ENCODE assay signal across 7 cellular contexts in genomic region chr10:30581779-30582380, GRCh38. TPM values are rescaled to one million over a fixed set of nuclear protein-coding genes. Genes with fewer than 3 reads are reported as not detected.
DNase-seq lines count a peak whose midpoint lies in the region; ATAC-seq, FAIRE-seq and TF ChIP-seq lines count a peak whose summit lies in the region.

No MANE protein-coding gene starts in this region.

- no peak for ATAC-seq in CD8-positive, alpha-beta T cell

- H3K9me3 ChIP-seq in CD8-positive, alpha-beta T cell (ENCODE audit: low read length): no peaks in the 10 kb centered on the region
- H3K9me3 ChIP-seq in PC-9 (ENCODE audit: insufficient read depth, low read depth): no peaks in the 10 kb centered on the region
- no peaks in the 10 kb centered on the region for H3K9me3 ChIP-seq in endothelial cell of umbilical vein (replicated peaks; ENCODE audit: control insufficient read depth, insufficient read depth, low read length)
- no peaks in the 10 kb centered on the region for H3K9me3 ChIP-seq in neural progenitor cell (ENCODE audit: low read depth)

- no peaks in the 10 kb centered on the region for H3K36me3 ChIP-seq in CD8-positive, alpha-beta T cell (ENCODE audit: insufficient read depth, low read length)
- H3K36me3 ChIP-seq in PC-9 (ENCODE audit: low read depth): no peaks in the 10 kb centered on the region
- no peaks in the 10 kb centered on the region for H3K36me3 ChIP-seq in endothelial cell of umbilical vein (ENCODE audit: control insufficient read depth in 2 of 2, extremely low read depth in 1 of 2, insufficient read depth in 2 of 2, low read length in 2 of 2)
- no peaks in the 10 kb centered on the region for H3K36me3 ChIP-seq in neural progenitor cell

- H3K79me2 ChIP-seq in PC-9 (ENCODE audit: low read depth) (no peaks in the 10 kb centered on the region), endothelial cell of umbilical vein (ENCODE audit: control insufficient read depth, insufficient read depth, low read length) (no peaks in the 10 kb centered on the region), neural progenitor cell (ENCODE audit: low read depth) (no peaks in the 10 kb centered on the region)

- H3K36me3 Mint-ChIP-seq in CD8-positive, alpha-beta T cell: no peaks in the 10 kb centered on the region
- no peaks in the 10 kb centered on the region for H3K36me3 Mint-ChIP-seq in neural progenitor cell

- H3K9me2 ChIP-seq in PC-9 (ENCODE audit: insufficient read depth): no peaks in the 10 kb centered on the region

- H3K9me1 ChIP-seq in endothelial cell of umbilical vein (replicated peaks; ENCODE audit: control insufficient read depth, extremely low read depth, insufficient read depth, low read length): no peaks in the 10 kb centered on the region

- TF ChIP-seq POLR2A in endothelial cell of umbilical vein (IDR thresholded peaks at IDR 0.05; ENCODE audit: low read depth, low read length): no peak

- intact Hi-C loops in CD8-positive, alpha-beta T cell (cut with DNase I, micrococcal nuclease): no loop called here
- intact Hi-C loops in PC-9 (cut with micrococcal nuclease; ENCODE audit: unreplicated experiment): loop anchor here (2.0 to 5.0 kb wide), 2 partner anchors 50 to 189 kb away; no protein-coding TSS in a partner anchor
- intact Hi-C loops in endothelial cell of umbilical vein (cut with micrococcal nuclease): loop anchor here (1.0 to 5.0 kb wide), 3 partner anchors 9 to 189 kb away; no protein-coding TSS in a partner anchor

- peaks cover 6% of the 10 kb centered on the region for H3K4me1 Mint-ChIP-seq in CD8-positive, alpha-beta T cell (ENCODE audit: low read depth)
- H3K4me1 Mint-ChIP-seq in neural progenitor cell: peaks cover 33% of the 10 kb centered on the region

- H3F3A ChIP-seq in PC-9 (ENCODE audit: insufficient read depth, low read depth) (peaks cover 10% of the 10 kb centered on the region; the same call in 1 of the 2 replicates), neural progenitor cell (ENCODE audit: low read depth) (peaks cover 16% of the 10 kb centered on the region)

- TF ChIP-seq CTCF in CD8-positive, alpha-beta T cell (IDR thresholded peaks at IDR 0.05): peak; percentile 94
- TF ChIP-seq CTCF in GM12872 (IDR thresholded peaks at IDR 0.05; ENCODE audit: insufficient read depth, low read depth, low read length) (peak; percentile 78), PC-9 (conservative IDR thresholded peaks at IDR 0.05) (peak; percentile 80), endothelial cell of umbilical vein (IDR thresholded peaks at IDR 0.05; ENCODE audit: extremely low read depth in 1 of 2, insufficient read depth in 1 of 2, low read depth in 1 of 2, low read length in 2 of 2) (peak; percentile 67 to 83), neural progenitor cell (IDR thresholded peaks at IDR 0.05) (peak; percentile 88)

- dilution Hi-C loops in endothelial cell of umbilical vein (cut with MboI; ENCODE audit: extremely low pct_ligation_motif_present, low sequenced_read_pairs): no loop called here

- H2AFZ ChIP-seq in PC-9: no peak overlapping the region
- no peak overlapping the region for H2AFZ ChIP-seq in endothelial cell of umbilical vein (ENCODE audit: low read depth, low read length)
- no peak overlapping the region for H2AFZ ChIP-seq in neural progenitor cell (replicated peaks)

- H3K4me3 Mint-ChIP-seq in CD8-positive, alpha-beta T cell: no peak overlapping the region
- H3K4me3 Mint-ChIP-seq in neural progenitor cell: no peak overlapping the region

- no peaks in the 10 kb centered on the region for H3K27me3 ChIP-seq in CD8-positive, alpha-beta T cell (ENCODE audit: insufficient read depth, low read length)
- no peaks in the 10 kb centered on the region for H3K27me3 ChIP-seq in PC-9 (ENCODE audit: insufficient read depth, low read depth)
- peaks cover 2 to 5% of the 10 kb centered on the region in 2 experiments for H3K27me3 ChIP-seq in endothelial cell of umbilical vein (ENCODE audit: control insufficient read depth in 2 of 2, insufficient read depth in 2 of 2, low read length in 2 of 2)
- H3K27me3 ChIP-seq in neural progenitor cell: no peaks in the 10 kb centered on the region

- H4K20me1 ChIP-seq in PC-9 (ENCODE audit: insufficient read depth): no peaks in the 10 kb centered on the region
- H4K20me1 ChIP-seq in endothelial cell of umbilical vein (replicated peaks; ENCODE audit: control insufficient read depth, extremely low read depth, insufficient read depth, low read length): no peaks in the 10 kb centered on the region
- no peaks in the 10 kb centered on the region for H4K20me1 ChIP-seq in neural progenitor cell (ENCODE audit: low read depth)

- H3K4me3 ChIP-seq in CD8-positive, alpha-beta T cell (ENCODE audit: low read depth, low read length): no peak overlapping the region
- H3K4me3 ChIP-seq in PC-9: no peak overlapping the region
- no peak overlapping the region for H3K4me3 ChIP-seq in endothelial cell of umbilical vein (replicated peaks in 1 of 3; ENCODE audit: insufficient read depth in 1 of 3, low read depth in 1 of 3, low read length in 3 of 3)
- H3K4me3 ChIP-seq in neural progenitor cell: no peak overlapping the region

- no peak overlapping the region for H3K27ac ChIP-seq in CD8-positive, alpha-beta T cell (ENCODE audit: low read depth, low read length)
- no peak overlapping the region for H3K27ac ChIP-seq in PC-9
- no peak overlapping the region for H3K27ac ChIP-seq in endothelial cell of umbilical vein (ENCODE audit: insufficient read depth, low read depth, low read length)
- no peak overlapping the region for H3K27ac ChIP-seq in neural progenitor cell
- no peak overlapping the region for H3K27ac ChIP-seq in caudate nucleus (ENCODE audit: low read depth, low read length)

- no peaks in the 10 kb centered on the region for H3K9me3 Mint-ChIP-seq in CD8-positive, alpha-beta T cell
- no peaks in the 10 kb centered on the region for H3K9me3 Mint-ChIP-seq in neural progenitor cell

- no TSS peak for BruUV-seq in PC-9 (replicated peaks; lab: Mats Ljungman, UMichigan)
- BruUV-seq in endothelial cell of umbilical vein (replicated peaks; lab: Mats Ljungman, UMichigan): no TSS peak

- H3K27ac Mint-ChIP-seq in CD8-positive, alpha-beta T cell: no peak overlapping the region
- H3K27ac Mint-ChIP-seq in neural progenitor cell: no peak overlapping the region

- CTCF ChIA-PET in CD8-positive, alpha-beta T cell (lab: Charles Lee): interaction anchor here (0.7 to 13.8 kb wide), 16 partner anchors 10 to 579 kb away, joined by 3 to 220 read pairs (median 4); no protein-coding TSS in a partner anchor
- CTCF ChIA-PET in PC-9 (lab: Charles Lee): interaction anchor here (0.6 to 0.8 kb wide), 3 partner anchors 106 to 633 kb away, joined by 3 read pairs; no protein-coding TSS in a partner anchor
- CTCF ChIA-PET in endothelial cell of umbilical vein (lab: Charles Lee): interaction anchor here (0.5 to 5.0 kb wide), 36 partner anchors 11 to 352 kb away, joined by 3 to 124 read pairs (median 4); no protein-coding TSS in a partner anchor

- POLR2A ChIA-PET in CD8-positive, alpha-beta T cell (lab: Charles Lee): no interaction called here
- POLR2A ChIA-PET in PC-9 (lab: Charles Lee; ENCODE audit: unreplicated experiment) (interaction anchor here (0.5 to 0.6 kb wide), 2 partner anchors 11 to 946 kb away, joined by 3 to 7 read pairs; no protein-coding TSS in a partner anchor), endothelial cell of umbilical vein (lab: Charles Lee) (no interaction called here)

- peak in 2 of 7 experiments; percentile 16 to 17 for DNase-seq in CD8-positive, alpha-beta T cell
- DNase-seq in PC-9 (peak in 1 of 2 experiments; percentile 29), endothelial cell of umbilical vein (ENCODE audit: low read depth, low spot score) (peak; percentile 70), neural progenitor cell (ENCODE audit: low spot score) (peak; percentile 52), middle frontal gyrus (ENCODE audit: extremely low spot score, low spot score) (no peak), caudate nucleus (lab: John Stamatoyannopoulos, UW) (no peak)

- no peak overlapping the region for H3K9ac ChIP-seq in endothelial cell of umbilical vein (replicated peaks; ENCODE audit: extremely low read depth, insufficient read depth, low read length)
- no peak overlapping the region for H3K9ac ChIP-seq in neural progenitor cell

- FAIRE-seq in endothelial cell of umbilical vein (lab: Jason Lieb, UNC): peak; percentile 57

- H3K27me3 Mint-ChIP-seq in CD8-positive, alpha-beta T cell (ENCODE audit: low read depth): no peaks in the 10 kb centered on the region
- peaks cover 12% of the 10 kb centered on the region for H3K27me3 Mint-ChIP-seq in neural progenitor cell (ENCODE audit: insufficient read depth, low read depth)

- H3K4me2 ChIP-seq in PC-9: no peak overlapping the region
- no peak overlapping the region for H3K4me2 ChIP-seq in endothelial cell of umbilical vein (ENCODE audit: insufficient read depth, low read length)
- H3K4me2 ChIP-seq in neural progenitor cell: no peak overlapping the region

- no peaks in the 10 kb centered on the region for H3K4me1 ChIP-seq in CD8-positive, alpha-beta T cell (ENCODE audit: insufficient read depth, low read length)
- H3K4me1 ChIP-seq in PC-9 (replicated peaks; ENCODE audit: insufficient read depth) (peaks cover 15% of the 10 kb centered on the region), endothelial cell of umbilical vein (ENCODE audit: control insufficient read depth, extremely low read depth, insufficient read depth, low read length) (peaks cover 15% of the 10 kb centered on the region), neural progenitor cell (peaks cover 21% of the 10 kb centered on the region)

TF ChIP-seq in endothelial cell of umbilical vein, 7 proteins besides CTCF, POLR2A, EP300 and RAD21 (continues in another document):
- TF ChIP-seq EZH2 (IDR thresholded peaks at IDR 0.05; ENCODE audit: borderline replicate concordance, low read depth, low read length, severe bottlenecking): no peak
- TF ChIP-seq JUN (IDR thresholded peaks at IDR 0.05; ENCODE audit: borderline replicate concordance, insufficient read depth, insufficient read length, low read depth): no peak
- TF ChIP-seq POLR2AphosphoS5 (IDR thresholded peaks at IDR 0.05; ENCODE audit: insufficient read depth, low read depth, low read length): no peak
- TF ChIP-seq FOS (IDR thresholded peaks at IDR 0.05; ENCODE audit: borderline replicate concordance, insufficient read depth, low read length): no peak
- TF ChIP-seq GATA2 (IDR thresholded peaks at IDR 0.05; ENCODE audit: insufficient read depth, insufficient read length, low read depth, low read length): no peak

RNA-seq across cellular contexts. Expression of gene LYZL2, which starts 47.7 kb away (rescaled TPM):
- not detected for total RNA-seq in CD8-positive, alpha-beta T cell
- total RNA-seq in PC-9 (2021): not detected in 2 replicates
- not detected in 2 replicates for total RNA-seq in endothelial cell of umbilical vein
- polyA plus RNA-seq in endothelial cell of umbilical vein: not detected in 2 replicates
- not detected in 2 replicates for polyA plus RNA-seq in endothelial cell of umbilical vein (2011; cell fraction: cytosol; rRNA removed)
- polyA plus RNA-seq in endothelial cell of umbilical vein (2011; cell fraction: nucleus; rRNA removed): not detected in 2 replicates
- polyA plus RNA-seq in endothelial cell of umbilical vein (2012): not detected in 2 replicates
- not detected in 2 replicates for polyA minus RNA-seq in endothelial cell of umbilical vein
- not detected for polyA minus RNA-seq in endothelial cell of umbilical vein (2011; cell fraction: cytosol; rRNA and poly(A)+ RNA removed)
- not detected in 2 replicates for polyA minus RNA-seq in endothelial cell of umbilical vein (2011; cell fraction: nucleus; rRNA and poly(A)+ RNA removed)
- not detected in 2 replicates for total RNA-seq in neural progenitor cell (ENCODE audit: low replicate concordance)

Comparison
In these comparisons a context has a peak if more than half of its experiments do, and no peak if none do; other contexts are left out.
1. DNase-seq: peak in endothelial cell of umbilical vein (single experiment) and neural progenitor cell (single experiment); none in middle frontal gyrus (single experiment) and caudate nucleus (0 of 61).
2. intact Hi-C loops: an anchor here in PC-9 (2.0 to 5.0 kb wide) and endothelial cell of umbilical vein (1.0 to 5.0 kb wide); none called in CD8-positive, alpha-beta T cell.
3. Peak in every context shown above with its lines, with median percentiles within 50 percentile points of each other: CTCF ChIP-seq.